ENCODE assay signal across 8 cellular contexts in the genomic region with DNA sequence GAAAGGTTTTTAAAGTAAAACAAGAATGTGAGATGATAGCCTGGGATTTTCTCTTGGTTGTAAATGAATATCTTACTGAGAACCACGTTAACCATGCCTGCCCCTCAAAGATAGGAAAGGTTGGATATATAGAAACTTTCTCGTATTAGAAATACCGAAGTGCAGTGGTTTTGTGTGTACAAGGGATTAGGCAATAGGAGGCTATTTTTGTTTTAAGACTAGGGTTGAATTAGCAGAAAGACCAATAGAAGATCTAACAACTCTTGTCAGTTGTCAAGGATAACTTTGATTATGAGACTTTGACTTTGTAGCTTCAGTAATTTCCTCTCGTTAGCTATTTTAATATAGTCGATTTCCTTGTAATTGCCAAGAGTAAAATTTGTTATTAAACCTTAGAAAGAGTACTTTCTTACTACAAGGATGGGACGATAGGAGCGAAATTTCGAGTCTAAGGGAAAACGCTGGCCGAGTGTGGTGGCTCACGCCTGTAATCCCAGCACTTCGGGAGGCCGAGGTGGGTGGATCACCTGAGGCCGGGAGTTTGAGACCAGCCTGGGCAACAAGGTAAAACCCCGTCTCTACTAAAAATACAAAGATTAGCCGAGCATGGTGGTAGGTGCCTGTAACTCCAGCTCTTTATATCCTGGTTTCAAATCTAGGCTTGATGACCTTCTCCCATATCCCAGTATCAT. TPM values are rescaled to one million over a fixed set of nuclear protein-coding genes. Genes with fewer than 3 reads are reported as not detected.
DNase-seq lines count a peak whose midpoint lies in the region; ATAC-seq and TF ChIP-seq lines count a peak whose summit lies in the region.

No MANE protein-coding gene starts in this region.

- H3K9me3 ChIP-seq in SJCRH30 (replicated peaks) = no peaks in the 10 kb centered on the region
- H3K9me3 ChIP-seq in skeletal muscle tissue (ENCODE audit: control insufficient read depth in 3 of 3, low read length in 3 of 3) = no peaks in the 10 kb centered on the region

- peaks cover 19% of the 10 kb centered on the region for H3K36me3 Mint-ChIP-seq in activated CD4-positive, alpha-beta T cell treated with anti-CD3 and anti-CD28 coated beads, Interleukin-2, amount 10 ng/mL, durations not matched to agents 24 days and 14 days (ENCODE audit: low read depth)

- no peaks in the 10 kb centered on the region for H3K36me3 ChIP-seq in SJCRH30
- no peaks in the 10 kb centered on the region for H3K36me3 ChIP-seq in skeletal muscle tissue (ENCODE audit: control insufficient read depth in 3 of 3, insufficient read depth in 3 of 3, low read length in 3 of 3)

- H3K4me1 ChIP-seq in SJCRH30 = peaks cover 7% of the 10 kb centered on the region
- peaks cover 4 to 30% (median 13%) of the 10 kb centered on the region in 3 donors for H3K4me1 ChIP-seq in skeletal muscle tissue (ENCODE audit: control insufficient read depth in 3 of 3, insufficient read depth in 3 of 3, low read length in 3 of 3)

- H3K4me3 ChIP-seq in SJCRH30 = peak overlapping the region; percentile 73
- peak overlapping the region; percentile 76 for H3K4me3 ChIP-seq in fibroblast of pulmonary artery (replicated peaks; ENCODE audit: low read depth, low read length)
- peak overlapping the region; percentile 90 to 97 (median 95) for H3K4me3 ChIP-seq in skeletal muscle tissue (ENCODE audit: low read length in 3 of 3)

- no peak for TF ChIP-seq CTCF in fibroblast of pulmonary artery (IDR thresholded peaks at IDR 0.05; ENCODE audit: low read length, missing control alignments)

- H3K27ac ChIP-seq in SJCRH30 (peak overlapping the region; percentile 76), skeletal muscle tissue (ENCODE audit: low read depth, low read length) (peak overlapping the region; percentile 93)

- ATAC-seq in HG03097 (IDR thresholded peaks at IDR 0.05; ENCODE audit: low FRiP score, unreplicated experiment) = no peak

- peak overlapping the region; percentile 84 to 90 (median 86) for H3K9ac ChIP-seq in skeletal muscle tissue (ENCODE audit: low read depth in 1 of 3, low read length in 3 of 3)

- peak overlapping the region; percentile 95 for H3K4me3 Mint-ChIP-seq in activated CD4-positive, alpha-beta T cell treated with anti-CD3 and anti-CD28 coated beads, Interleukin-2, amount 10 ng/mL, durations not matched to agents 24 days and 14 days

- no peaks in the 10 kb centered on the region for H3K9me3 Mint-ChIP-seq in activated CD4-positive, alpha-beta T cell treated with anti-CD3 and anti-CD28 coated beads, Interleukin-2, amount 10 ng/mL, durations not matched to agents 24 days and 14 days

- H3K27ac Mint-ChIP-seq in activated CD4-positive, alpha-beta T cell treated with anti-CD3 and anti-CD28 coated beads, Interleukin-2, amount 10 ng/mL, durations not matched to agents 24 days and 14 days = peak overlapping the region; percentile 96

- peaks cover 38% of the 10 kb centered on the region for H3K4me1 Mint-ChIP-seq in activated CD4-positive, alpha-beta T cell treated with anti-CD3 and anti-CD28 coated beads, Interleukin-2, amount 10 ng/mL, durations not matched to agents 24 days and 14 days

- no peaks in the 10 kb centered on the region for H3K27me3 Mint-ChIP-seq in activated CD4-positive, alpha-beta T cell treated with anti-CD3 and anti-CD28 coated beads, Interleukin-2, amount 10 ng/mL, durations not matched to agents 24 days and 14 days

- intact Hi-C loops in activated CD4-positive, alpha-beta T cell treated with anti-CD3 and anti-CD28 coated beads, Interleukin-2, amount 10 ng/mL, durations not matched to agents 24 days and 14 days (cut with micrococcal nuclease) = loop anchor here (1.0 to 5.0 kb wide), 3 partner anchors 12 to 460 kb away; a partner anchor contains a TSS

- no peaks in the 10 kb centered on the region for H3K27me3 ChIP-seq in SJCRH30
- H3K27me3 ChIP-seq in skeletal muscle tissue (ENCODE audit: control insufficient read depth in 3 of 3, insufficient read depth in 3 of 3, low read length in 3 of 3) = no peaks in the 10 kb centered on the region

- no peak for DNase-seq in activated CD4-positive, alpha-beta T cell treated with anti-CD3 and anti-CD28 coated beads, Interleukin-2, amount 10 ng/mL, durations not matched to agents 24 days and 14 days
- DNase-seq in activated CD4-positive, alpha-beta T cell treated with anti-CD3 and anti-CD28 coated beads, Interleukin-2, amount 50 U/mL, for 48 hours = no peak
- DNase-seq in SJCRH30 (no peak), fibroblast of pulmonary artery (ENCODE audit: low read depth) (peak; percentile 22), NCI-H2196 treated with DMSO at 0.1 percent for 48 hours (lab: John Stamatoyannopoulos, UW; ENCODE audit: unreplicated experiment) (no peak)
- no peak for DNase-seq in stimulated activated CD4-positive, alpha-beta T cell treated with anti-CD3 and anti-CD28 coated beads, Interleukin-12 subunit alpha, Interleukin-12 subunit beta, amount 100 ng/mL, for 4 hours

RNA-seq across cellular contexts. Expression of a gene that starts 0.8 kb away (rescaled TPM):
- total RNA-seq in activated CD4-positive, alpha-beta T cell treated with anti-CD3 and anti-CD28 coated beads, Interleukin-2, amount 10 ng/mL, durations not matched to agents 24 days and 14 days = 40.4 and 41.6 TPM in 2 replicates
- 23.4 and 27.7 TPM in 2 replicates for total RNA-seq in SJCRH30 (2014; rRNA removed; shearing (Covaris generic))
- 20.4 TPM for total RNA-seq in skeletal muscle tissue

RNA-seq across cellular contexts. Expression of a gene that starts 1.1 kb away (rescaled TPM):
- 46.4 and 49.2 TPM in 2 replicates for total RNA-seq in activated CD4-positive, alpha-beta T cell treated with anti-CD3 and anti-CD28 coated beads, Interleukin-2, amount 10 ng/mL, durations not matched to agents 24 days and 14 days
- 24.7 and 28.8 TPM in 2 replicates for total RNA-seq in SJCRH30 (2014; rRNA removed; shearing (Covaris generic))
- 36.5 TPM for total RNA-seq in skeletal muscle tissue
